In the genomic region with DNA sequence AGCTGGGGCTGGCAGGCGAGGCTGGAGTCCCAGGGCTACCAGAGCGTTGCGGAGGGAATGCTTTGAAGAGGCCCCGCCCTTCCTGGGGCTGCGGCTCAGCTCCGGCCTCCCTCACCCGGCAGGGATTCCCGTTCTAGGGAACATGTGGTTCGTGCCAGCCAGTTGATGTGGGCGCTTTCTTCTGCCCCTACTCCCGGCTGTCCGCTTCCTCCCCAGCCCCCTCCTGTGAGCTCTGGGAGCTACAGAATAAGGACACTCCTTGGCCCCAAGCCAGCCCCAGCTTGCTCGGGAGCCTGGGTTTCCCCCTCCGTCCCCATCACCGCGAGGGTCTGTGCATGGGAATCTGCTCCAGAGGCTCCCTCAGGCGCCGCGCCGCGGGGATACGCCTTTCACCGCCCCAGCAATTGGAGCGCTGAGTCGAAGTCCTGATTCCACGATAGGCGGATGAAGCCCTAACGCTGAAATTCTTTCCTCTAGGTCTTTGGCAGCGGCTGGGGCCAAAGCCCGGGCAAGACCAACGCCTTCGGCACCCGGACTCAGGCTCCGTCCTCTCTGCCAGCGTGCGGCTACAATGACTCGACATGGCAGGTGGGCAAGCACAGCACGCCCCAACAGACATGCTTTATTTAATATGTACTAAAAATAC, we compare ENCODE assay signal across 8 cellular contexts.
DNase-seq lines count a peak whose midpoint lies in the region; ATAC-seq and TF ChIP-seq lines count a peak whose summit lies in the region.

No MANE protein-coding gene starts in this region.

- H3K36me3 ChIP-seq in stomach, result no peaks in the 10 kb centered on the region

- intact Hi-C loops in left colon (cut with DNase I, micrococcal nuclease), result no loop called here
- intact Hi-C loops in stomach (cut with DNase I; ENCODE audit: low total_unique reads), result no loop called here

- TF ChIP-seq POLR2A in stomach (IDR thresholded peaks at IDR 0.05), result no peak

- 2 to 6% (median 2%) methylated on average over 30 to 38 of the region's 38 CpGs for WGBS in stomach, 5 donors

- peaks cover 0 to 27% (median 4%) of the 10 kb centered on the region in 3 donors for H3K27me3 ChIP-seq in stomach

- H3K4me3 ChIP-seq in coronary artery, result peak overlapping the region; percentile 71
- H3K4me3 ChIP-seq in stomach, result peak overlapping the region; percentile 43 to 50 (median 44)

- peak overlapping the region; percentile 89 to 96 for H3K27ac ChIP-seq in coronary artery
- H3K27ac ChIP-seq in stomach, result peak overlapping the region; percentile 37 to 84 (median 77)

- peaks cover 17 to 28% (median 24%) of the 10 kb centered on the region in 4 donors for H3K4me1 ChIP-seq in stomach

- ATAC-seq in left colon, result peak; percentile 77

- DNase-seq in AG09319 (ENCODE audit: extremely low read depth, low read depth) (peak; percentile 5), NCI-H146 treated with DMSO at 0.1 percent for 48 hours (lab: John Stamatoyannopoulos, UW; ENCODE audit: unreplicated experiment) (peak; percentile 26), coronary artery (ENCODE audit: low spot score) (peak; percentile 93), left colon (peak; percentile 42 to 58), stomach (peak; percentile 75), NCI-H2081 treated with DMSO at 0.1 percent for 48 hours (lab: John Stamatoyannopoulos, UW) (no peak), HuH-7 (ENCODE audit: low spot score) (no peak), activated gamma-delta T cell treated with Interleukin-2 at 50 U/mL for 16 hours (no peak)

- TF ChIP-seq EP300 in stomach (IDR thresholded peaks at IDR 0.05), result no peak

- H3K9me3 ChIP-seq in stomach, result no peaks in the 10 kb centered on the region

- no peak for TF ChIP-seq CTCF in AG09319 (IDR thresholded peaks at IDR 0.05; ENCODE audit: low read depth, low read length)
- TF ChIP-seq CTCF in coronary artery (IDR thresholded peaks at IDR 0.05), result no peak
- TF ChIP-seq CTCF in stomach (IDR thresholded peaks at IDR 0.05), result no peak

Comparison
In these comparisons a context has a peak if more than half of its experiments do, and no peak if none do; other contexts are left out.
1. DNase-seq: peak in AG09319 (single experiment), NCI-H146 treated with DMSO at 0.1 percent for 48 hours (single experiment), coronary artery (single experiment), left colon (2 of 2) and stomach (single experiment); none in NCI-H2081 treated with DMSO at 0.1 percent for 48 hours (single experiment), HuH-7 (single experiment) and activated gamma-delta T cell treated with Interleukin-2 at 50 U/mL for 16 hours (single experiment).